Comparison of ENCODE assay signal across 8 cellular contexts in the genomic region with DNA sequence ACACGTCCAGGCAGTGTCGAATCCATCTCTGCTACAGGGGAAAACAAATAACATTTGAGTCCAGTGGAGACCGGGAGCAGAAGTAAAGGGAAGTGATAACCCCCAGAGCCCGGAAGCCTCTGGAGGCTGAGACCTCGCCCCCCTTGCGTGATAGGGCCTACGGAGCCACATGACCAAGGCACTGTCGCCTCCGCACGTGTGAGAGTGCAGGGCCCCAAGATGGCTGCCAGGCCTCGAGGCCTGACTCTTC. TPM values are rescaled to one million over a fixed set of nuclear protein-coding genes. Genes with fewer than 3 reads are reported as not detected.
DNase-seq lines count a peak whose midpoint lies in the region; ATAC-seq and TF ChIP-seq lines count a peak whose summit lies in the region.

No MANE protein-coding gene starts in this region.

- H3K9ac ChIP-seq in subcutaneous abdominal adipose tissue (ENCODE audit: low read length in 5 of 5) = peak overlapping the region; percentile 16 to 79 (median 62)

- ATAC-seq in left cardiac atrium = no peak
- ATAC-seq in GM19023 (IDR thresholded peaks at IDR 0.05; ENCODE audit: unreplicated experiment) = no peak

- H3K4me3 ChIP-seq in right atrium auricular region (peak overlapping the region; percentile 43 to 100), WI38 (ENCODE audit: low read depth, low read length) (peak overlapping the region; percentile 65), iPS DF 6.9 (ENCODE audit: low read length) (peak overlapping the region; percentile 57; the same call in 1 of the 2 replicates), subcutaneous abdominal adipose tissue (ENCODE audit: low read depth in 1 of 5, low read length in 5 of 5) (peak overlapping the region; percentile 54 to 98 (median 80))

- no peak for TF ChIP-seq CTCF in right atrium auricular region (IDR thresholded peaks at IDR 0.05)
- no peak for TF ChIP-seq CTCF in WI38 (IDR thresholded peaks at IDR 0.05; ENCODE audit: low read depth, low read length)

- no CpG with 5 or more reads among the region's 11 CpGs for WGBS in iPS DF 6.9 (ENCODE audit: insufficient coverage, insufficient read length)

- H3K4me1 ChIP-seq in right atrium auricular region (peaks cover 0 to 34% of the 10 kb centered on the region in 2 donors), iPS DF 6.9 (ENCODE audit: control insufficient read depth, insufficient read depth, low read length) (no peaks in the 10 kb centered on the region; the same call in 1 of the 2 replicates), subcutaneous abdominal adipose tissue (ENCODE audit: control insufficient read depth in 5 of 5, insufficient read depth in 5 of 5, low read length in 5 of 5) (peaks cover 12 to 43% (median 34%) of the 10 kb centered on the region in 5 donors)

- H3K27ac ChIP-seq in right atrium auricular region (peak overlapping the region; percentile 80 to 100), iPS DF 6.9 (ENCODE audit: low read length) (no peak overlapping the region), subcutaneous abdominal adipose tissue (ENCODE audit: low read depth, low read length) (peak overlapping the region; percentile 98)

- intact Hi-C loops in left cardiac atrium (cut with DNase I) = no loop called here

- H3K36me3 ChIP-seq in right atrium auricular region (peaks cover 62% of the 10 kb centered on the region), iPS DF 6.9 (ENCODE audit: control insufficient read depth, insufficient read depth, low read length) (peaks cover 44% of the 10 kb centered on the region), subcutaneous abdominal adipose tissue (ENCODE audit: control insufficient read depth in 5 of 5, insufficient read depth in 5 of 5, low read length in 5 of 5) (peaks cover 20 to 70% (median 61%) of the 10 kb centered on the region in 5 donors)

- DNase-seq in right atrium auricular region (ENCODE audit: low spot score) (no peak), left cardiac atrium (no peak), iPS DF 6.9 (ENCODE audit: low read depth, low spot score) (no peak), NCI-H1436 treated with DMSO at 0.1 percent for 48 hours (lab: John Stamatoyannopoulos, UW) (no peak), NOMO-1 (lab: John Stamatoyannopoulos, UW; ENCODE audit: unreplicated experiment in 2 of 2) (no peak)

- H3K27me3 ChIP-seq in right atrium auricular region (no peaks in the 10 kb centered on the region), iPS DF 6.9 (ENCODE audit: control insufficient read depth, insufficient read depth, low read length) (no peaks in the 10 kb centered on the region), subcutaneous abdominal adipose tissue (ENCODE audit: control insufficient read depth in 5 of 5, insufficient read depth in 4 of 5, low read length in 5 of 5) (no peaks in the 10 kb centered on the region)

- no peaks in the 10 kb centered on the region for H3K9me3 ChIP-seq in right atrium auricular region
- no peaks in the 10 kb centered on the region for H3K9me3 ChIP-seq in iPS DF 6.9 (ENCODE audit: control insufficient read depth, insufficient read depth, low read length)
- no peaks in the 10 kb centered on the region for H3K9me3 ChIP-seq in subcutaneous abdominal adipose tissue (ENCODE audit: control insufficient read depth in 5 of 5, low read length in 5 of 5)

RNA-seq across cellular contexts. Expression of a gene that starts 7.2 kb away (rescaled TPM):
- 10 to 100 TPM; 16.2 to 54.2 TPM for total RNA-seq in right atrium auricular region
- 10 to 100 TPM; 55.5 to 87.3 TPM for total RNA-seq in left cardiac atrium

RNA-seq across cellular contexts. Expression of a gene that starts 10.5 kb away (rescaled TPM):
- total RNA-seq in right atrium auricular region = 10 to 100 TPM; 45.9 to 56.1 TPM
- 10 to 100 TPM; 27.2 to 30.5 TPM for total RNA-seq in left cardiac atrium

RNA-seq across cellular contexts. Expression of a gene that starts 11.4 kb away (rescaled TPM):
- total RNA-seq in right atrium auricular region = 10 to 100 TPM; 55.4 to 81.1 TPM
- 10 to 100 TPM; 30.5 to 35.0 TPM for total RNA-seq in left cardiac atrium

RNA-seq across cellular contexts. Expression of a gene that starts 13.7 kb away (rescaled TPM):
- total RNA-seq in right atrium auricular region (10 to 100 TPM; 11.0 to 16.9 TPM), left cardiac atrium (10 to 100 TPM; 15.0 to 25.5 TPM)

RNA-seq across cellular contexts. Expression of a gene that starts 17.6 kb away (rescaled TPM):
- 10 to 100 TPM in 1 of 2 donors, 1 to 10 TPM in 1; 5.6 to 11.5 TPM for total RNA-seq in right atrium auricular region
- total RNA-seq in left cardiac atrium = 1 to 10 TPM; 3.0 to 4.7 TPM
